ENCODE assay signal across 25 cellular contexts in genomic region chr2:63729362-63729761, GRCh38.
"Had no signal": no experiment of that assay in that cellular context is flagged by ENCODE, and none has a peak within 500 bp of the region (broad histone marks: within the 10 kb centered on the region; RNA-seq: fewer than 3 reads in every experiment).

No MANE protein-coding gene starts in this region.

- H3K4me3 ChIP-seq: hepatocyte, lower lobe of right lung, ovary, prostate gland, sigmoid colon, spleen, suprapubic skin, thoracic aorta, tibial artery, upper lobe of right lung had no signal

- H3K9me3 ChIP-seq: lower lobe of right lung, ovary, prostate gland, spleen, suprapubic skin, thoracic aorta, tibial artery, upper lobe of right lung had no signal

- H3K4me1 Mint-ChIP-seq: stimulated activated effector memory CD8-positive, alpha-beta T cell treated with anti-CD3 and anti-CD28 coated beads, Interleukin-12 subunit alpha, Interleukin-12 subunit beta, amount 100 ng/mL, for 72 hours had no signal

- H3K79me2 ChIP-seq: hepatocyte had no signal

- H3K9me3 Mint-ChIP-seq: naive thymus-derived CD8-positive, alpha-beta T cell; stimulated activated effector memory CD8-positive, alpha-beta T cell treated with anti-CD3 and anti-CD28 coated beads, Interleukin-12 subunit alpha, Interleukin-12 subunit beta, amount 100 ng/mL, for 72 hours; stimulated activated naive CD8-positive, alpha-beta T cell treated with anti-CD3 and anti-CD28 coated beads, Interleukin-15, Interleukin-2, amounts not matched to agents 100 ng/mL and 50 ng/mL, for 24 hours had no signal

- DNase-seq: islet precursor cell; left ventricle myocardium superior; lower lobe of right lung; mammary epithelial cell; mesenchymal stem cell; naive thymus-derived CD8-positive, alpha-beta T cell; ovary; posterior cingulate gyrus; retina; right cardiac atrium; sigmoid colon; small intestine; spleen; stimulated activated CD4-positive, alpha-beta T cell treated with anti-CD3 and anti-CD28 coated beads, Interleukin-4, amount 100 ng/mL, for 24 hours; stimulated activated naive CD4-positive, alpha-beta T cell; tibial artery; trophoblast cell; upper lobe of right lung had no signal

- H3K36me3 Mint-ChIP-seq: naive thymus-derived CD8-positive, alpha-beta T cell; stimulated activated effector memory CD8-positive, alpha-beta T cell treated with anti-CD3 and anti-CD28 coated beads, Interleukin-12 subunit alpha, Interleukin-12 subunit beta, amount 100 ng/mL, for 72 hours had no signal

- H3K27ac ChIP-seq: hepatocyte, lower lobe of right lung, ovary, prostate gland, sigmoid colon, spleen, suprapubic skin, thoracic aorta, tibial artery, upper lobe of right lung had no signal

- H3K4me3 Mint-ChIP-seq: naive thymus-derived CD8-positive, alpha-beta T cell; stimulated activated effector memory CD8-positive, alpha-beta T cell treated with anti-CD3 and anti-CD28 coated beads, Interleukin-12 subunit alpha, Interleukin-12 subunit beta, amount 100 ng/mL, for 72 hours; stimulated activated naive CD8-positive, alpha-beta T cell treated with anti-CD3 and anti-CD28 coated beads, Interleukin-15, Interleukin-2, amounts not matched to agents 100 ng/mL and 50 ng/mL, for 24 hours had no signal

- H3K4me2 ChIP-seq: hepatocyte had no signal

- ATAC-seq: left ventricle myocardium superior; lower lobe of right lung; naive thymus-derived CD8-positive, alpha-beta T cell; right cardiac atrium; stimulated activated effector memory CD8-positive, alpha-beta T cell treated with anti-CD3 and anti-CD28 coated beads, Interleukin-12 subunit alpha, Interleukin-12 subunit beta, amount 100 ng/mL, for 72 hours; upper lobe of right lung had no signal

- H3K27me3 ChIP-seq: hepatocyte, ovary, sigmoid colon, spleen, suprapubic skin, tibial artery, upper lobe of right lung had no signal

- H3K4me1 ChIP-seq: lower lobe of right lung, prostate gland, sigmoid colon, spleen, suprapubic skin, tibial artery, upper lobe of right lung had no signal

- H3K27ac Mint-ChIP-seq: naive thymus-derived CD8-positive, alpha-beta T cell; stimulated activated effector memory CD8-positive, alpha-beta T cell treated with anti-CD3 and anti-CD28 coated beads, Interleukin-12 subunit alpha, Interleukin-12 subunit beta, amount 100 ng/mL, for 72 hours; stimulated activated naive CD8-positive, alpha-beta T cell treated with anti-CD3 and anti-CD28 coated beads, Interleukin-15, Interleukin-2, amounts not matched to agents 100 ng/mL and 50 ng/mL, for 24 hours had no signal

- H3K36me3 ChIP-seq: lower lobe of right lung, ovary, prostate gland, sigmoid colon, spleen, suprapubic skin, thoracic aorta, tibial artery, upper lobe of right lung had no signal

- FAIRE-seq: small intestine, urothelium cell line had no signal

- H2AFZ ChIP-seq: hepatocyte had no signal
